In the genomic region with DNA sequence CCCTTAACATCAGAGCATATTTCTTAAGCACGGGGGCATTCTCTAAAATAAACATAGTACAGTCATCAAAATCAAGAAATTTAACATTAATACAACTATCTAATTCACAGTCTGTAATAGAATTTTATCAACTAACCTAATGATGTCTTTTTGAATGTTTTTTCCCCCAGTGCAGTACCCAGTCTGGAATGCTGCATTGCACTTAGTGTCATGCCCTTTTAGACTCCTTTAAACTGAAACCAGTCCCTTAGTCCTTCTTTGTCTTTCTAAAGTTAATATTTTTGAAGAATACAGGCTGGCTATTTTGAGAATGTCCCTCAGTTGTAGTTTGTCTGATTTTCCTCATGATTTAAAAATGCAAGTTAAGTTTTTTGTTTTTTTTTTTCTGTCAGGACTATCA, we compare ENCODE assay signal across 1 cellular context.
TF ChIP-seq lines count a peak whose summit lies in the region.

No MANE protein-coding gene starts in this region.

TF ChIP-seq in GM23338, 12 proteins besides CTCF, POLR2A, EP300 and RAD21 (continued from another document):
- TF ChIP-seq, protein P1, sequence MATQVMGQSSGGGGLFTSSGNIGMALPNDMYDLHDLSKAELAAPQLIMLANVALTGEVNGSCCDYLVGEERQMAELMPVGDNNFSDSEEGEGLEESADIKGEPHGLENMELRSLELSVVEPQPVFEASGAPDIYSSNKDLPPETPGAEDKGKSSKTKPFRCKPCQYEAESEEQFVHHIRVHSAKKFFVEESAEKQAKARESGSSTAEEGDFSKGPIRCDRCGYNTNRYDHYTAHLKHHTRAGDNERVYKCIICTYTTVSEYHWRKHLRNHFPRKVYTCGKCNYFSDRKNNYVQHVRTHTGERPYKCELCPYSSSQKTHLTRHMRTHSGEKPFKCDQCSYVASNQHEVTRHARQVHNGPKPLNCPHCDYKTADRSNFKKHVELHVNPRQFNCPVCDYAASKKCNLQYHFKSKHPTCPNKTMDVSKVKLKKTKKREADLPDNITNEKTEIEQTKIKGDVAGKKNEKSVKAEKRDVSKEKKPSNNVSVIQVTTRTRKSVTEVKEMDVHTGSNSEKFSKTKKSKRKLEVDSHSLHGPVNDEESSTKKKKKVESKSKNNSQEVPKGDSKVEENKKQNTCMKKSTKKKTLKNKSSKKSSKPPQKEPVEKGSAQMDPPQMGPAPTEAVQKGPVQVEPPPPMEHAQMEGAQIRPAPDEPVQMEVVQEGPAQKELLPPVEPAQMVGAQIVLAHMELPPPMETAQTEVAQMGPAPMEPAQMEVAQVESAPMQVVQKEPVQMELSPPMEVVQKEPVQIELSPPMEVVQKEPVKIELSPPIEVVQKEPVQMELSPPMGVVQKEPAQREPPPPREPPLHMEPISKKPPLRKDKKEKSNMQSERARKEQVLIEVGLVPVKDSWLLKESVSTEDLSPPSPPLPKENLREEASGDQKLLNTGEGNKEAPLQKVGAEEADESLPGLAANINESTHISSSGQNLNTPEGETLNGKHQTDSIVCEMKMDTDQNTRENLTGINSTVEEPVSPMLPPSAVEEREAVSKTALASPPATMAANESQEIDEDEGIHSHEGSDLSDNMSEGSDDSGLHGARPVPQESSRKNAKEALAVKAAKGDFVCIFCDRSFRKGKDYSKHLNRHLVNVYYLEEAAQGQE (IDR thresholded peaks at IDR 0.05; ENCODE audit: unreplicated experiment), result no peak
- no peak for TF ChIP-seq EZH2phosphoT487 (IDR thresholded peaks at IDR 0.05; ENCODE audit: unreplicated experiment)
